9 cellular contexts compared by ENCODE assay signal in the genomic region with DNA sequence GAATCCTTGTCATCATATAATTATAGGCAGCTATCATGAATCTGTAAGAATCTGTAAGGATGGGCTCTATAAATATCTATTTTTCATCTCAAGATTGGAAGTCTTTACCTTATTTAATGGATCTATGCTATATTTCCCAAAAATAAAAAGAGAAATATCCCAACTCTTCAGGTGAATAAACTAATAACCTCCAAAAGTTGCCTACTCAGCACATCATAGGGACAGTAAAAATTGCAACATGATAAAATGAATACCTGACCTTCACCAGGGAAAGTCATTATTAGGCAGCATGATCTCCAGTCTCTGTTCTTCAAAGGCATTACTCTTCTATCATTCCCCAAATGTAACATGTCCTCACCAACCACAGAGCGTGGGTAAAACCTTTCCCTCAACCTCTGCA.
"Had no signal": no experiment of that assay in that cellular context is flagged by ENCODE, and none has a peak within 500 bp of the region (broad histone marks: within the 10 kb centered on the region; RNA-seq: fewer than 3 reads in every experiment).

No MANE protein-coding gene starts in this region.

- ATAC-seq: HCT116 had no signal

- FAIRE-seq: H54, HTR-8/SVneo had no signal

- H3K27ac Mint-ChIP-seq: HFFc6 had no signal

- H3K9me3 Mint-ChIP-seq: HFFc6 had no signal

- H3K4me1 ChIP-seq: HAP-1 had no signal

- H3K36me3 ChIP-seq: HAP-1 had no signal

- H3K9ac ChIP-seq: GM23248, KMS-11 had no signal

- DNase-seq: GOT3, HFFc6, KBM-7 had no signal

- H3K9me3 ChIP-seq: HAP-1 had no signal

- H3K4me2 ChIP-seq: KMS-11 had no signal

- H3K4me3 ChIP-seq: GM23248, HAP-1 had no signal

- H2AFZ ChIP-seq: GM23248 had no signal

- H3K4me3 Mint-ChIP-seq: HFFc6 had no signal

- H3K27ac ChIP-seq: GM23248, KMS-11 had no signal
